In genomic region chr3:124887177-124887995, GRCh38 we compare ENCODE assay signal across 8 cellular contexts. TPM values are rescaled to one million over a fixed set of nuclear protein-coding genes. Genes with fewer than 3 reads are reported as not detected.
A peak's percentile ranks its signal among the peaks of the same experiment; 100 is the strongest.
DNase-seq lines count a peak whose midpoint lies in the region; ATAC-seq and TF ChIP-seq lines count a peak whose summit lies in the region.

Gene ITGB5, minus strand, starts transcription at chr3:124887365. Its CDS starts 365 bp downstream, at chr3:124887000.

- no peaks in the 10 kb centered on the region for H3K27me3 ChIP-seq in right atrium auricular region

- no peaks in the 10 kb centered on the region for H3K36me3 ChIP-seq in right atrium auricular region

- TF ChIP-seq CTCF in right atrium auricular region (IDR thresholded peaks at IDR 0.05): no peak

- peak within 1 kb of the TSS; percentile 94 to 97 for H3K27ac ChIP-seq in right atrium auricular region

- no peaks in the 10 kb centered on the region for H3K9me3 ChIP-seq in right atrium auricular region

- DNase-seq in AG08396 (ENCODE audit: low spot score) (peak; percentile 87), RPMI7951 (ENCODE audit: low read depth) (peak; percentile 89), astrocyte of the hippocampus (ENCODE audit: low read depth, low spot score) (peak; percentile 94), right atrium auricular region (ENCODE audit: low spot score) (peak; percentile 82), posterior vena cava (ENCODE audit: low spot score) (peak; percentile 95), GM19240 (ENCODE audit: insufficient read length, low spot score) (no peak)

- H3K4me3 ChIP-seq in right atrium auricular region: peak within 1 kb of the TSS; percentile 80 to 86

- H3K4me1 ChIP-seq in right atrium auricular region: peaks cover 0 to 37% of the 10 kb centered on the region in 2 donors

- intact Hi-C loops in posterior vena cava (cut with DNase I): loop anchor here in 1 of 2 donors (5.0 kb wide), 1 partner anchor 105 kb away; no protein-coding TSS in a partner anchor

- ATAC-seq in GM18520 (IDR thresholded peaks at IDR 0.05; ENCODE audit: unreplicated experiment): peak; percentile 52
- ATAC-seq in HG03108 (IDR thresholded peaks at IDR 0.05; ENCODE audit: unreplicated experiment): peak; percentile 59

RNA-seq across cellular contexts. Expression of gene ITGB5, which starts in this region (rescaled TPM):
- total RNA-seq in RPMI7951 (2014; rRNA removed; shearing (Covaris generic)): 287 and 363 TPM in 2 replicates
- total RNA-seq in right atrium auricular region (100 to 1,000 TPM in 1 of 2 donors, 10 to 100 TPM in 1; 84.0 to 182 TPM), posterior vena cava (100 to 1,000 TPM; 250 to 292 TPM)
